19 cellular contexts compared by ENCODE assay signal in genomic region chr16:72493681-72494415, GRCh38.
DNase-seq lines count a peak whose midpoint lies in the region; ATAC-seq, FAIRE-seq and TF ChIP-seq lines count a peak whose summit lies in the region.
"Had no signal": no experiment of that assay in that cellular context is flagged by ENCODE, and none has a peak within 500 bp of the region (broad histone marks: within the 10 kb centered on the region; RNA-seq: fewer than 3 reads in every experiment).

No MANE protein-coding gene starts in this region.

- H3K36me3 ChIP-seq in RWPE2 (ENCODE audit: low read depth) = no peaks in the 10 kb centered on the region
- no peaks in the 10 kb centered on the region for H3K36me3 ChIP-seq in thoracic aorta
- no peaks in the 10 kb centered on the region for H3K36me3 ChIP-seq in uterus
- H3K36me3 ChIP-seq: gastrocnemius medialis had no signal

- DNase-seq in GM12892 (ENCODE audit: insufficient read length) (no peak), RWPE2 (ENCODE audit: low spot score) (no peak), fibroblast of gingiva (ENCODE audit: low read depth) (peak; percentile 24), thoracic aorta (ENCODE audit: low spot score) (no peak), uterus (no peak), globus pallidus (ENCODE audit: low spot score) (no peak), Right ventricle myocardium superior (no peak)
- DNase-seq: activated CD4-positive, CD25-positive, alpha-beta regulatory T cell treated with anti-CD3 and anti-CD28 coated beads, Interleukin-2, amount 50 U/mL, for 72 hours; activated CD8-positive, alpha-beta memory T cell treated with anti-CD3 and anti-CD28 coated beads, Interleukin-2, amount 50 U/mL, for 4 hours; activated naive CD4-positive, alpha-beta T cell treated with Interleukin-2 at 50 U/mL for 16 hours; CD8-positive, alpha-beta T cell; gastrocnemius medialis; H9; naive thymus-derived CD4-positive, alpha-beta T cell; NCI-H2081 treated with DMSO at 0.1 percent for 48 hours; T-cell had no signal

- TF ChIP-seq POLR2A in GM12892 (IDR thresholded peaks at IDR 0.05; ENCODE audit: low read depth, low read length) (no peak), uterus (IDR thresholded peaks at IDR 0.05) (no peak)

- H3K4me1 ChIP-seq in RWPE2 (ENCODE audit: insufficient read depth, poor library complexity, severe bottlenecking) (peaks cover 10% of the 10 kb centered on the region), thoracic aorta (ENCODE audit: control insufficient read depth in 1 of 2, low read depth in 2 of 2) (peaks cover 0 to 6% of the 10 kb centered on the region in 2 donors), uterus (no peaks in the 10 kb centered on the region)
- H3K4me1 ChIP-seq: gastrocnemius medialis had no signal

- ATAC-seq in RWPE2 (ENCODE audit: low read depth) (peak; percentile 80), thoracic aorta (ENCODE audit: insufficient number of reproducible peaks, low FRiP score, low read depth) (no peak), Right ventricle myocardium superior (ENCODE audit: poor library complexity) (no peak)
- ATAC-seq: CD8-positive, alpha-beta T cell; gastrocnemius medialis; GM12878; naive thymus-derived CD4-positive, alpha-beta T cell; Panc1; T-cell had no signal

- TF ChIP-seq CTCF in RWPE2 (IDR thresholded peaks at IDR 0.05; ENCODE audit: poor library complexity, severe bottlenecking) (no peak), thoracic aorta (IDR thresholded peaks at IDR 0.05) (no peak), uterus (IDR thresholded peaks at IDR 0.05) (no peak)

- peak; percentile 42 for FAIRE-seq in GM12892 (lab: Jason Lieb, UNC)
- FAIRE-seq: GM12878 had no signal

- intact Hi-C loops in uterus (cut with DNase I; ENCODE audit: low total_unique reads) = no loop called here
- intact Hi-C loops in Right ventricle myocardium superior (cut with DNase I) = no loop called here

- H3K4me3 ChIP-seq in RWPE2 (ENCODE audit: severe bottlenecking) (no peak overlapping the region), thoracic aorta (peak overlapping the region; percentile 43), uterus (no peak overlapping the region)
- H3K4me3 ChIP-seq: gastrocnemius medialis, GM12878, lung had no signal

- H3K27me3 ChIP-seq in RWPE2 (ENCODE audit: insufficient read depth, poor library complexity, severe bottlenecking) (no peaks in the 10 kb centered on the region), thoracic aorta (replicated peaks; ENCODE audit: insufficient read depth) (no peaks in the 10 kb centered on the region), uterus (no peaks in the 10 kb centered on the region)
- H3K27me3 ChIP-seq: gastrocnemius medialis had no signal

- H3K9me3 ChIP-seq in RWPE2 (ENCODE audit: severe bottlenecking) (no peaks in the 10 kb centered on the region), thoracic aorta (no peaks in the 10 kb centered on the region), uterus (no peaks in the 10 kb centered on the region)
- H3K9me3 ChIP-seq: gastrocnemius medialis had no signal

- H3K27ac ChIP-seq in RWPE2 (ENCODE audit: poor library complexity, severe bottlenecking) = peak overlapping the region; percentile 60
- H3K27ac ChIP-seq in thoracic aorta = no peak overlapping the region
- no peak overlapping the region for H3K27ac ChIP-seq in uterus
- H3K27ac ChIP-seq: gastrocnemius medialis had no signal
